In genomic region chr19:40229926-40230417, GRCh38 we compare ENCODE assay signal across 16 cellular contexts. TPM values are rescaled to one million over a fixed set of nuclear protein-coding genes. Genes with fewer than 3 reads are reported as not detected.
"Had no signal": no experiment of that assay in that cellular context is flagged by ENCODE, and none has a peak within 500 bp of the region (broad histone marks: within the 10 kb centered on the region; RNA-seq: fewer than 3 reads in every experiment).

No MANE protein-coding gene starts in this region.

- H3K27ac ChIP-seq: cardiac muscle cell, neutrophil, suprapubic skin had no signal

- H3K4me3 Mint-ChIP-seq: activated B cell treated with CpG ODN at 0.5 μM for 24 hours; activated CD4-positive, alpha-beta memory T cell treated with anti-CD3 and anti-CD28 coated beads for 36 hours; activated naive CD4-positive, alpha-beta T cell treated with anti-CD3 and anti-CD28 coated beads, Interleukin-2, amount 10 ng/mL, durations not matched to agents 7 days and 5 days; activated T-cell treated with anti-CD3 and anti-CD28 coated beads, Interleukin-2, amount 50 U/mL, for 4 hours; effector memory CD8-positive, alpha-beta T cell; stimulated activated naive CD8-positive, alpha-beta T cell treated with anti-CD3 and anti-CD28 coated beads, Interleukin-15, amount 100 ng/mL, for 72 hours; type B pancreatic cell had no signal

- H3K9me3 Mint-ChIP-seq: activated B cell treated with CpG ODN at 0.5 μM for 24 hours; activated CD4-positive, alpha-beta memory T cell treated with anti-CD3 and anti-CD28 coated beads for 36 hours; activated naive CD4-positive, alpha-beta T cell treated with anti-CD3 and anti-CD28 coated beads, Interleukin-2, amount 10 ng/mL, durations not matched to agents 7 days and 5 days; activated T-cell treated with anti-CD3 and anti-CD28 coated beads, Interleukin-2, amount 50 U/mL, for 4 hours; effector memory CD8-positive, alpha-beta T cell; stimulated activated naive CD8-positive, alpha-beta T cell treated with anti-CD3 and anti-CD28 coated beads, Interleukin-15, amount 100 ng/mL, for 72 hours; type B pancreatic cell had no signal

- DNase-seq: activated B cell treated with CpG ODN at 0.5 μM for 24 hours; activated naive CD4-positive, alpha-beta T cell treated with anti-CD3 and anti-CD28 coated beads, Interleukin-2, amount 10 ng/mL, durations not matched to agents 7 days and 5 days; activated T-cell treated with anti-CD3 and anti-CD28 coated beads, Interleukin-2, amount 50 U/mL, for 4 hours; amniotic stem cell; effector memory CD8-positive, alpha-beta T cell; naive thymus-derived CD8-positive, alpha-beta T cell; spleen; stimulated activated naive CD8-positive, alpha-beta T cell treated with anti-CD3 and anti-CD28 coated beads, Interleukin-15, amount 100 ng/mL, for 72 hours had no signal

- H3K9me3 ChIP-seq: neutrophil, spleen, suprapubic skin had no signal

- H3K27ac Mint-ChIP-seq: activated B cell treated with CpG ODN at 0.5 μM for 24 hours; activated naive CD4-positive, alpha-beta T cell treated with anti-CD3 and anti-CD28 coated beads, Interleukin-2, amount 10 ng/mL, durations not matched to agents 7 days and 5 days; effector memory CD8-positive, alpha-beta T cell; type B pancreatic cell had no signal

- H3K27me3 ChIP-seq: cardiac muscle cell had no signal

- H3K36me3 ChIP-seq: cardiac muscle cell had no signal

- H3K4me3 ChIP-seq: cardiac muscle cell, spleen, suprapubic skin had no signal

RNA-seq across cellular contexts. Expression of gene CCNP, which starts 3.5 kb away (rescaled TPM):
- total RNA-seq: activated CD4-positive, alpha-beta memory T cell treated with anti-CD3 and anti-CD28 coated beads for 36 hours; glomerular endothelial cell had no signal

RNA-seq across cellular contexts. Expression of gene TTC9B, which starts 11.8 kb away (rescaled TPM):
- total RNA-seq: activated B cell treated with CpG ODN at 0.5 μM for 24 hours; activated CD4-positive, alpha-beta memory T cell treated with anti-CD3 and anti-CD28 coated beads for 36 hours; activated T-cell treated with anti-CD3 and anti-CD28 coated beads, Interleukin-2, amount 50 U/mL, for 4 hours; cardiac muscle cell; dermis blood vessel endothelial cell; glomerular endothelial cell; liver; naive thymus-derived CD8-positive, alpha-beta T cell; spleen; suprapubic skin had no signal
- polyA plus RNA-seq: naive thymus-derived CD8-positive, alpha-beta T cell; spleen had no signal
